1 cellular context compared by ENCODE assay signal in the genomic region with DNA sequence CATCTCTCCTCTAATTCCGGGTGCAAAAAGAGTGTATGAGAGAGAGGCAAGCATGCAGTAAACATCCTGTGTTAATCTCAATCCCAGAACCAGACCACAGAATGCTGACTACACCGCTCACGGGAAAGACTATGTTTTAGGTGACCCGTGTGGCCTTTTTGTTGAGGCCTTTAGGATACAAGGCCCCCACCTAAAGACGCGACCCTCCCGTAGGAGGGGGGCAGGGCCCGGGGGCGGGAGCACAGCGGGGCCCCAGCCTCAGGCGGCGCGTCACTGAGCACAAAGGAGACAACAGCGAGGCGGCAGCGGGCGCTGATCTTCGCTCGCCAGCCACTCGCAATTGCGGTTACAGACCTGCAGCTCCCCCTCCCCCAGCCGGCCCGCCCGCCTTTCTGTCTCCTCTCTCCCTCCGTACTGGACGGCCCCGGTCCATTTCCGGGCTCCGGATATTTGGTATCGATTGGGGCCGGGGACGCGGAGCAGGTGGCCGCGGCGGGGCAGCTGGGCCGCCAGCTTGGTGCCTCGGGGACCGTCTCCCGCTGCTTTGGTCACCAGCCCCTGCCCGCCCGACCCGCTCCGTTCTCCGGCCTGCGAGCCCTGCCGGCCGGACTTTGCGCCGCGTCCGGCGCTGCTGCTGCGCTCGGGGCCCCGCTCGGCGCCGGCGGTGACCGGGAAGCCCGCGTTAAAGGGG.
TF ChIP-seq lines count a peak whose summit lies in the region.

A gene with protein sequence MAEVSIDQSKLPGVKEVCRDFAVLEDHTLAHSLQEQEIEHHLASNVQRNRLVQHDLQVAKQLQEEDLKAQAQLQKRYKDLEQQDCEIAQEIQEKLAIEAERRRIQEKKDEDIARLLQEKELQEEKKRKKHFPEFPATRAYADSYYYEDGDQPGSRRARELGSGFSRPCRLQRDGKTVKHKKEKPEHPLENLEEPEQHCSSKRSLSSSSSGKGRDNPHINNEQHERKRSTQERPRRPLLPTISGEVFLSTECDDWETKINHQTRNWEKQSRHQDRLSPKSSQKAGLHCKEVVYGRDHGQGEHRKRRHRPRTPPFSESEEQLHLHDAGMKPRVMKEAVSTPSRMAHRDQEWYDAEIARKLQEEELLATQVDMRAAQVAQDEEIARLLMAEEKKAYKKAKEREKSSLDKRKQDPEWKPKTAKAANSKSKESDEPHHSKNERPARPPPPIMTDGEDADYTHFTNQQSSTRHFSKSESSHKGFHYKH (plus strand): TSS at position 432 of the 691 bp plus-strand sequence. CDS start 281 bp downstream, outside the sequence.

TF ChIP-seq in HepG2, 621 proteins besides CTCF, POLR2A, EP300 and RAD21 (continued from another document):
- TF ChIP-seq, protein P1, sequence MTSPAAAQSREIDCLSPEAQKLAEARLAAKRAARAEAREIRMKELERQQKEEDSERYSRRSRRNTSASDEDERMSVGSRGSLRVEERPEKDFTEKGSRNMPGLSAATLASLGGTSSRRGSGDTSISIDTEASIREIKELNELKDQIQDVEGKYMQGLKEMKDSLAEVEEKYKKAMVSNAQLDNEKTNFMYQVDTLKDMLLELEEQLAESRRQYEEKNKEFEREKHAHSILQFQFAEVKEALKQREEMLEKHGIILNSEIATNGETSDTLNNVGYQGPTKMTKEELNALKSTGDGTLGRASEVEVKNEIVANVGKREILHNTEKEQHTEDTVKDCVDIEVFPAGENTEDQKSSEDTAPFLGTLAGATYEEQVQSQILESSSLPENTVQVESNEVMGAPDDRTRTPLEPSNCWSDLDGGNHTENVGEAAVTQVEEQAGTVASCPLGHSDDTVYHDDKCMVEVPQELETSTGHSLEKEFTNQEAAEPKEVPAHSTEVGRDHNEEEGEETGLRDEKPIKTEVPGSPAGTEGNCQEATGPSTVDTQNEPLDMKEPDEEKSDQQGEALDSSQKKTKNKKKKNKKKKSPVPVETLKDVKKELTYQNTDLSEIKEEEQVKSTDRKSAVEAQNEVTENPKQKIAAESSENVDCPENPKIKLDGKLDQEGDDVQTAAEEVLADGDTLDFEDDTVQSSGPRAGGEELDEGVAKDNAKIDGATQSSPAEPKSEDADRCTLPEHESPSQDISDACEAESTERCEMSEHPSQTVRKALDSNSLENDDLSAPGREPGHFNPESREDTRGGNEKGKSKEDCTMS (CRISPR knock-in tag; conservative IDR thresholded peaks at IDR 0.05): no peak
- TF ChIP-seq NPAS2 (CRISPR knock-in tag; IDR thresholded peaks at IDR 0.05; ENCODE audit: borderline replicate concordance): no peak
